In the genomic region with DNA sequence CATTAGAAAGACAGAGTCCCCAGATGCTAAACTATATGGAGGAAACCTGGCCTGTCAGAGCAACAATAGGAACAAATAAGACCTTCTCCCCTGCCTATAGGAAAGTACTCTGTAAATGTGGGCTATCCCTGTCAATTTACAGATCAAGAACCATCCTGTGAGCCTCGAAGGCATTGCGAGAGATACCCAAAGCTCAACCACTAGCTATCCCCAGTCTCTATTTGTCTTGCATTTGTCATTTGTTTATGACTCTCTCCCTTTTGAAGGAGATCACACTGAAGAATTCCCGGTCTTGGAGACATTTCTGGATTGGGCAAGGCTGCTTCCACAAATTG, we compare ENCODE assay signal across 17 cellular contexts. TPM values are rescaled to one million over a fixed set of nuclear protein-coding genes. Genes with fewer than 3 reads are reported as not detected.
DNase-seq lines count a peak whose midpoint lies in the region; ATAC-seq and TF ChIP-seq lines count a peak whose summit lies in the region.
"Had no signal": no experiment of that assay in that cellular context is flagged by ENCODE, and none has a peak within 500 bp of the region (broad histone marks: within the 10 kb centered on the region; RNA-seq: fewer than 3 reads in every experiment).

No MANE protein-coding gene starts in this region.

- no peak overlapping the region for H3K9ac ChIP-seq in SK-N-SH
- H3K9ac ChIP-seq: GM23248, KMS-11 had no signal

- H3K9me3 ChIP-seq in SK-N-SH: no peaks in the 10 kb centered on the region
- H3K9me3 ChIP-seq: HAP-1 had no signal

- no peak overlapping the region for H3K4me3 ChIP-seq in SK-N-SH (ENCODE audit: low read depth in 2 of 2, low read length in 1 of 2)
- H3K4me3 ChIP-seq: GM23248, HAP-1, SK-N-MC had no signal

- H2AFZ ChIP-seq in SK-N-SH (ENCODE audit: low read depth): no peak overlapping the region
- H2AFZ ChIP-seq: GM23248 had no signal

- no peaks in the 10 kb centered on the region for H3K36me3 ChIP-seq in SK-N-SH (replicated peaks in 1 of 2; ENCODE audit: control insufficient read depth in 1 of 2, insufficient read depth in 2 of 2, low read length in 1 of 2)
- H3K36me3 ChIP-seq: HAP-1 had no signal

- no peaks in the 10 kb centered on the region for H3K79me2 ChIP-seq in SK-N-SH (ENCODE audit: insufficient read depth)

- no peaks in the 10 kb centered on the region for H3K27me3 ChIP-seq in SK-N-SH (ENCODE audit: insufficient read depth)

- H3K9me2 ChIP-seq in SK-N-SH: no peaks in the 10 kb centered on the region

- H3K27ac ChIP-seq in SK-N-SH (ENCODE audit: low read depth in 2 of 2, low read length in 1 of 2): no peak overlapping the region
- no peak overlapping the region for H3K27ac ChIP-seq in VCaP
- H3K27ac ChIP-seq: KMS-11, SK-N-MC had no signal

- TF ChIP-seq EP300 in SK-N-SH (IDR thresholded peaks at IDR 0.05; ENCODE audit: borderline replicate concordance in 1 of 2, low read depth in 1 of 2, low read length in 1 of 2): no peak

- H3K9me3 Mint-ChIP-seq in HFFc6 (no peaks in the 10 kb centered on the region), glutamatergic neuron (ENCODE audit: unreplicated experiment) (peaks cover 1% of the 10 kb centered on the region)
- H3K9me3 Mint-ChIP-seq: CD4-positive, alpha-beta T cell; T-cell had no signal

- H4K20me1 ChIP-seq in SK-N-SH (ENCODE audit: insufficient read depth): no peaks in the 10 kb centered on the region

- CTCF ChIA-PET in SK-N-SH (lab: Yijun Ruan, JAX): interaction anchor here (0.6 to 7.0 kb wide), 40 partner anchors 11 to 344 kb away, joined by 3 to 65 read pairs (median 4); a partner anchor contains a TSS

- DNase-seq in SK-N-SH (no peak), HFFc6 (no peak), glutamatergic neuron (no peak), SKM-1 (lab: John Stamatoyannopoulos, UW; ENCODE audit: unreplicated experiment) (no peak), HT-29 (ENCODE audit: low spot score) (no peak)
- no peak for DNase-seq in activated effector memory CD4-positive, alpha-beta T cell treated with Interleukin-2 at 50 U/mL for 16 hours
- DNase-seq: CD4-positive, alpha-beta T cell; MM.1S; SIG-M5 had no signal

- H3K4me1 Mint-ChIP-seq in HFFc6 (ENCODE audit: low read depth) (peaks cover 11% of the 10 kb centered on the region; the same call in 1 of the 2 replicates), glutamatergic neuron (ENCODE audit: low read depth, unreplicated experiment) (no peaks in the 10 kb centered on the region)
- H3K4me1 Mint-ChIP-seq: IgD-negative memory B cell, T-cell had no signal

- H3F3A ChIP-seq in SK-N-SH (replicated peaks; ENCODE audit: insufficient read depth): no peaks in the 10 kb centered on the region

- no peak for TF ChIP-seq RAD21 in SK-N-SH (IDR thresholded peaks at IDR 0.05; ENCODE audit: low read length)

- ATAC-seq in SK-N-SH treated with all-trans-retinoic acid at 6 μM for 48 hours: peak; percentile 21; the same call in 2 of the 3 replicates
- ATAC-seq: T-cell had no signal

- no peak overlapping the region for H3K4me2 ChIP-seq in SK-N-SH
- H3K4me2 ChIP-seq: KMS-11 had no signal

- H3K27ac Mint-ChIP-seq in HFFc6: no peak overlapping the region
- H3K27ac Mint-ChIP-seq in glutamatergic neuron (ENCODE audit: unreplicated experiment): no peak overlapping the region
- H3K27ac Mint-ChIP-seq: CD4-positive, alpha-beta T cell; IgD-negative memory B cell; T-cell had no signal

- POLR2A ChIA-PET in SK-N-SH (lab: Yijun Ruan, JAX): no interaction called here

- no peak for TF ChIP-seq CTCF in SK-N-SH (IDR thresholded peaks at IDR 0.05)
- TF ChIP-seq CTCF in HFFc6 (IDR thresholded peaks at IDR 0.05): peak; percentile 24
- TF ChIP-seq CTCF in VCaP (conservative IDR thresholded peaks at IDR 0.05): peak; percentile 34
- peak; percentile 6 for TF ChIP-seq CTCF in glutamatergic neuron (IDR thresholded peaks at IDR 0.05; ENCODE audit: partially characterized antibody, unreplicated experiment)

- H3K36me3 Mint-ChIP-seq in HFFc6 (ENCODE audit: low read depth): no peaks in the 10 kb centered on the region
- H3K36me3 Mint-ChIP-seq in glutamatergic neuron (ENCODE audit: unreplicated experiment): peaks cover 4% of the 10 kb centered on the region
- H3K36me3 Mint-ChIP-seq: IgD-negative memory B cell, T-cell had no signal

- H3K27me3 Mint-ChIP-seq in HFFc6 (ENCODE audit: insufficient read depth) (peaks cover 9% of the 10 kb centered on the region), glutamatergic neuron (ENCODE audit: unreplicated experiment) (peaks cover 2% of the 10 kb centered on the region)

- H3K4me3 Mint-ChIP-seq in HFFc6 (no peak overlapping the region), glutamatergic neuron (ENCODE audit: unreplicated experiment) (no peak overlapping the region)
- H3K4me3 Mint-ChIP-seq: CD4-positive, alpha-beta T cell; IgD-negative memory B cell; T-cell had no signal

- 67% methylated on average over 3 of the region's 3 CpGs for WGBS in SK-N-SH (ENCODE audit: low lambda C conversion rate)

- H3K4me1 ChIP-seq in SK-N-SH (ENCODE audit: control insufficient read depth in 1 of 2, insufficient read depth in 2 of 2, low read depth in 1 of 2, low read length in 1 of 2): peaks cover 0 to 2% of the 10 kb centered on the region in 2 experiments; a peak in 1 of 4 replicates
- H3K4me1 ChIP-seq: HAP-1 had no signal

TF ChIP-seq in SK-N-SH treated with all-trans-retinoic acid at 6 μM for 48 hours, 23 proteins besides CTCF, POLR2A, EP300 and RAD21:
- TF ChIP-seq ISL1 (CRISPR knock-in tag; IDR thresholded peaks at IDR 0.05) (no peak), ZNF8 (CRISPR knock-in tag; IDR thresholded peaks at IDR 0.05) (no peak), PPARA (CRISPR knock-in tag; IDR thresholded peaks at IDR 0.05; ENCODE audit: borderline replicate concordance) (no peak)

TF ChIP-seq in SK-N-SH, 30 proteins besides CTCF, POLR2A, EP300 and RAD21:
- TF ChIP-seq RFX5 (IDR thresholded peaks at IDR 0.05; ENCODE audit: low read length) (no peak), NRF1 (IDR thresholded peaks at IDR 0.05; ENCODE audit: low read depth, low read length) (no peak), POLR2AphosphoS5 (IDR thresholded peaks at IDR 0.05; ENCODE audit: low read depth, low read length) (no peak), MEF2A (IDR thresholded peaks at IDR 0.05; ENCODE audit: borderline replicate concordance, low read depth) (no peak), RXRA (IDR thresholded peaks at IDR 0.05; ENCODE audit: borderline replicate concordance, low read depth) (no peak), TEAD4 (IDR thresholded peaks at IDR 0.05; ENCODE audit: borderline replicate concordance, insufficient read depth) (no peak)
- TF ChIP-seq, protein P1, sequence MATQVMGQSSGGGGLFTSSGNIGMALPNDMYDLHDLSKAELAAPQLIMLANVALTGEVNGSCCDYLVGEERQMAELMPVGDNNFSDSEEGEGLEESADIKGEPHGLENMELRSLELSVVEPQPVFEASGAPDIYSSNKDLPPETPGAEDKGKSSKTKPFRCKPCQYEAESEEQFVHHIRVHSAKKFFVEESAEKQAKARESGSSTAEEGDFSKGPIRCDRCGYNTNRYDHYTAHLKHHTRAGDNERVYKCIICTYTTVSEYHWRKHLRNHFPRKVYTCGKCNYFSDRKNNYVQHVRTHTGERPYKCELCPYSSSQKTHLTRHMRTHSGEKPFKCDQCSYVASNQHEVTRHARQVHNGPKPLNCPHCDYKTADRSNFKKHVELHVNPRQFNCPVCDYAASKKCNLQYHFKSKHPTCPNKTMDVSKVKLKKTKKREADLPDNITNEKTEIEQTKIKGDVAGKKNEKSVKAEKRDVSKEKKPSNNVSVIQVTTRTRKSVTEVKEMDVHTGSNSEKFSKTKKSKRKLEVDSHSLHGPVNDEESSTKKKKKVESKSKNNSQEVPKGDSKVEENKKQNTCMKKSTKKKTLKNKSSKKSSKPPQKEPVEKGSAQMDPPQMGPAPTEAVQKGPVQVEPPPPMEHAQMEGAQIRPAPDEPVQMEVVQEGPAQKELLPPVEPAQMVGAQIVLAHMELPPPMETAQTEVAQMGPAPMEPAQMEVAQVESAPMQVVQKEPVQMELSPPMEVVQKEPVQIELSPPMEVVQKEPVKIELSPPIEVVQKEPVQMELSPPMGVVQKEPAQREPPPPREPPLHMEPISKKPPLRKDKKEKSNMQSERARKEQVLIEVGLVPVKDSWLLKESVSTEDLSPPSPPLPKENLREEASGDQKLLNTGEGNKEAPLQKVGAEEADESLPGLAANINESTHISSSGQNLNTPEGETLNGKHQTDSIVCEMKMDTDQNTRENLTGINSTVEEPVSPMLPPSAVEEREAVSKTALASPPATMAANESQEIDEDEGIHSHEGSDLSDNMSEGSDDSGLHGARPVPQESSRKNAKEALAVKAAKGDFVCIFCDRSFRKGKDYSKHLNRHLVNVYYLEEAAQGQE (IDR thresholded peaks at IDR 0.05; ENCODE audit: low read depth, low read length): no peak

RNA-seq across cellular contexts. Expression of a gene that starts 42.7 kb away (rescaled TPM):
- 42.3 and 50.5 TPM in 2 replicates for polyA plus RNA-seq in SK-N-SH (2012; rRNA removed)
- 42.3 and 44.4 TPM in 2 replicates for polyA plus RNA-seq in SK-N-SH (2012; cell fraction: cytosol; rRNA removed)
- polyA plus RNA-seq in SK-N-SH (2012; cell fraction: nucleus; rRNA removed): 25.7 and 35.3 TPM in 2 replicates
- 10 to 100 TPM; 19.8 to 30.7 (median 24.9) TPM for total RNA-seq in HFFc6 (2021; fragmentation: NEBNext Ultra II Directional; extraction: Animal tissue kit (Norgen Biotek cat#: 25700))
- total RNA-seq in glutamatergic neuron (ENCODE audit: unreplicated experiment): 6.1 TPM
- total RNA-seq in HT-29 (2014; rRNA removed; shearing (Covaris generic)): 40.0 and 47.4 TPM in 2 replicates
